Comparison of ENCODE assay signal across 15 cellular contexts in the genomic region with DNA sequence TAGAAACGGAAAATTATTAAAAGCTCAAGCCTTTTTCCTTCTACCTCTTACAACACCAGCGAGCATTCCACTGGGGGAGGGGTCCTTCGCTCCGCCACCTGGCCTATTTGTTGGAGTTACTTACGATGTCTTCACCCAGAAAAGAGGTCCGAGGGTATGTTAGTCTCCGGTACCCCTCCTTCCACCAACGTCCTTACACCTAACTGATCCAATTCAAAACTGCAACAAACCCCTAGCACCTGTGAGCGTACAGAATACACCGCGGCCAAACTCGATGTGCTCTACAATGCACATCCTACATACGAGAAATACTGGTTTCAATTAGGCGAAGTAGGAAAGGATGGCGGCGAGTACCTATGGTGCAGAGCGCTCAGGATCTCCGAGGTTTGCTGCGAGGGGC. TPM values are rescaled to one million over a fixed set of nuclear protein-coding genes. Genes with fewer than 3 reads are reported as not detected.
DNase-seq lines count a peak whose midpoint lies in the region; ATAC-seq and TF ChIP-seq lines count a peak whose summit lies in the region.
"Had no signal": no experiment of that assay in that cellular context is flagged by ENCODE, and none has a peak within 500 bp of the region (broad histone marks: within the 10 kb centered on the region; RNA-seq: fewer than 3 reads in every experiment).

No MANE protein-coding gene starts in this region.

- H3K27me3 Mint-ChIP-seq in brain (peaks cover 29% of the 10 kb centered on the region), T-cell (peaks cover 52 to 57% of the 10 kb centered on the region in 2 donors)

- H3K9me3 Mint-ChIP-seq in brain (no peaks in the 10 kb centered on the region), T-cell (no peaks in the 10 kb centered on the region)

- H4K5ac ChIP-seq in mesendoderm (ENCODE audit: low read length): no peak overlapping the region

- H2AFZ ChIP-seq in mammary epithelial cell (ENCODE audit: low read depth, low read length): no peak overlapping the region

- H3K18ac ChIP-seq in mesendoderm (ENCODE audit: low read length): no peak overlapping the region

- H3K9me3 ChIP-seq in breast epithelium (no peaks in the 10 kb centered on the region), mammary epithelial cell (replicated peaks; ENCODE audit: insufficient read depth, low read length) (peaks cover 2% of the 10 kb centered on the region), tibial nerve (no peaks in the 10 kb centered on the region)

- H3K9ac ChIP-seq in mammary epithelial cell (ENCODE audit: insufficient read depth, low read length): no peak overlapping the region
- H3K9ac ChIP-seq in mesendoderm (ENCODE audit: low read length): peak overlapping the region; percentile 7
- H3K9ac ChIP-seq: BLaER1 treated with 17β-estradiol and CSF1 and Interleukin-3, amounts not matched to agents 10 nM and 100 nM had no signal

- no peak overlapping the region for H2AK5ac ChIP-seq in mesendoderm (ENCODE audit: low read length)

- no peak for TF ChIP-seq POLR2A in breast epithelium (IDR thresholded peaks at IDR 0.05)
- no peak for TF ChIP-seq POLR2A in tibial nerve (IDR thresholded peaks at IDR 0.05)

- H3K4me1 ChIP-seq in breast epithelium: peaks cover 11% of the 10 kb centered on the region in 2 donors
- no peaks in the 10 kb centered on the region for H3K4me1 ChIP-seq in mammary epithelial cell (ENCODE audit: insufficient read depth, low read length)
- no peaks in the 10 kb centered on the region for H3K4me1 ChIP-seq in mesendoderm (ENCODE audit: control insufficient read depth, low read depth, low read length)
- H3K4me1 ChIP-seq in tibial nerve: peaks cover 0 to 52% (median 16%) of the 10 kb centered on the region in 4 donors

- in situ Hi-C loops in mammary epithelial cell (cut with MboI; ENCODE audit: low sequenced_read_pairs in 2 of 2): no loop called here

- H3K4me1 Mint-ChIP-seq in brain (peaks cover 13% of the 10 kb centered on the region), T-cell (peaks cover 10 to 23% (median 22%) of the 10 kb centered on the region in 3 donors)

- no peak overlapping the region for H2BK5ac ChIP-seq in mesendoderm (ENCODE audit: low read length)

- peak overlapping the region; percentile 89 to 96 (median 94) for H3K4me3 Mint-ChIP-seq in brain
- H3K4me3 Mint-ChIP-seq in T-cell: peak overlapping the region in 1 of 3 donors; percentile 65
- H3K4me3 Mint-ChIP-seq: stimulated activated effector memory CD8-positive, alpha-beta T cell treated with anti-CD3 and anti-CD28 coated beads, Interleukin-12 subunit alpha, Interleukin-12 subunit beta, amount 100 ng/mL, for 72 hours had no signal

- no peak overlapping the region for H3K56ac ChIP-seq in mesendoderm (ENCODE audit: low read length)

- DNase-seq in breast epithelium (ENCODE audit: low spot score in 2 of 2) (no peak), mammary epithelial cell (no peak), mesendoderm (peak; percentile 10), tibial nerve (ENCODE audit: low spot score in 2 of 2) (no peak), T-helper 1 cell (no peak), T-cell (no peak)
- DNase-seq in stimulated activated CD4-positive, alpha-beta T cell treated with anti-CD3 and anti-CD28 coated beads, Interleukin-4, amount 100 ng/mL, for 1 hour: no peak
- DNase-seq: activated naive CD4-positive, alpha-beta T cell; HCEC 1CT; NK-92 treated with Interleukin-12 subunit alpha and Interleukin-12 subunit beta, amount 100 ng/mL, for 24 hours had no signal

- dilution Hi-C loops in mammary epithelial cell (cut with HindIII; ENCODE audit: low sequenced_read_pairs): no loop called here

- H3K36me3 ChIP-seq in breast epithelium (no peaks in the 10 kb centered on the region), mammary epithelial cell (ENCODE audit: insufficient read depth, low read length) (no peaks in the 10 kb centered on the region), mesendoderm (ENCODE audit: control insufficient read depth, insufficient read depth, low read length) (no peaks in the 10 kb centered on the region), tibial nerve (no peaks in the 10 kb centered on the region)
- H3K36me3 ChIP-seq: BLaER1 treated with 17β-estradiol and CSF1 and Interleukin-3, amounts not matched to agents 10 nM and 100 nM had no signal

- H3K36me3 Mint-ChIP-seq in brain (peaks cover 4% of the 10 kb centered on the region), T-cell (no peaks in the 10 kb centered on the region)
- H3K36me3 Mint-ChIP-seq: stimulated activated effector memory CD8-positive, alpha-beta T cell treated with anti-CD3 and anti-CD28 coated beads, Interleukin-12 subunit alpha, Interleukin-12 subunit beta, amount 100 ng/mL, for 72 hours had no signal

- H3K79me2 ChIP-seq in mammary epithelial cell (ENCODE audit: insufficient read depth, low read length) (no peaks in the 10 kb centered on the region), mesendoderm (ENCODE audit: control insufficient read depth, insufficient read depth, low read length) (no peaks in the 10 kb centered on the region)

- no peak overlapping the region for H4K8ac ChIP-seq in mesendoderm (ENCODE audit: low read depth, low read length)

- peaks cover 3 to 64% of the 10 kb centered on the region in 2 donors for H3K27me3 ChIP-seq in breast epithelium
- H3K27me3 ChIP-seq in mammary epithelial cell (ENCODE audit: insufficient read depth, low read length): peaks cover 45% of the 10 kb centered on the region
- peaks cover 11% of the 10 kb centered on the region for H3K27me3 ChIP-seq in mesendoderm (ENCODE audit: insufficient read depth, low read length, poor library complexity)
- H3K27me3 ChIP-seq in tibial nerve: peaks cover 0 to 79% of the 10 kb centered on the region in 2 donors
- H3K27me3 ChIP-seq: BLaER1 treated with 17β-estradiol and CSF1 and Interleukin-3, amounts not matched to agents 10 nM and 100 nM had no signal

- peak overlapping the region; percentile 4 to 65 (median 41) for H3K4me3 ChIP-seq in breast epithelium
- H3K4me3 ChIP-seq in mammary epithelial cell (replicated peaks in 1 of 3; ENCODE audit: insufficient read depth in 1 of 3, low read depth in 2 of 3, low read length in 3 of 3): no peak overlapping the region
- peak overlapping the region; percentile 3 for H3K4me3 ChIP-seq in mesendoderm (ENCODE audit: low read length)
- H3K4me3 ChIP-seq in tibial nerve: peak overlapping the region in 3 of 4 donors; percentile 38 to 52 (median 48)
- H3K4me3 ChIP-seq: BLaER1 treated with 17β-estradiol and CSF1 and Interleukin-3, amounts not matched to agents 10 nM and 100 nM had no signal

- intact Hi-C loops in breast epithelium (cut with DNase I; ENCODE audit: low total_unique reads) (no loop called here), mammary epithelial cell (cut with micrococcal nuclease) (no loop called here)

- no peak for TF ChIP-seq EP300 in tibial nerve (IDR thresholded peaks at IDR 0.05)

- no peak overlapping the region for H3K23ac ChIP-seq in mesendoderm (ENCODE audit: low read length)

- CTCF ChIA-PET in mammary epithelial cell (lab: Charles Lee; ENCODE audit: low non-redundant PET): no interaction called here
- CTCF ChIA-PET in T-cell (lab: Charles Lee): no interaction called here

- TF ChIP-seq CTCF in breast epithelium (IDR thresholded peaks at IDR 0.05): no peak
- no peak for TF ChIP-seq CTCF in mammary epithelial cell (conservative IDR thresholded peaks at IDR 0.05 in 1 of 2, IDR thresholded peaks at IDR 0.05 in 1 of 2; ENCODE audit: extremely low read depth in 1 of 2, insufficient read depth in 1 of 2, low read depth in 1 of 2, low read length in 2 of 2)
- no peak for TF ChIP-seq CTCF in brain (conservative IDR thresholded peaks at IDR 0.05)
- TF ChIP-seq CTCF in tibial nerve (IDR thresholded peaks at IDR 0.05): no peak

- H3K4ac ChIP-seq in mesendoderm (ENCODE audit: low read depth, low read length): no peak overlapping the region

- H3K79me1 ChIP-seq in mesendoderm (ENCODE audit: low read length): no peaks in the 10 kb centered on the region

- 13% methylated on average over 16 of the region's 19 CpGs for WGBS in mammary epithelial cell (ENCODE audit: low coverage, missing lambda C conversion rate)
- no CpG with 5 or more reads among the region's 19 CpGs for WGBS in mesendoderm (ENCODE audit: extremely low coverage, insufficient coverage, low lambda C conversion rate)
- WGBS in tibial nerve, 2 donors: 5% methylated on average over 19 of the region's 19 CpGs

- no peak for ATAC-seq in T-cell (replicated peaks in 1 of 4)
- ATAC-seq: stimulated activated effector memory CD8-positive, alpha-beta T cell treated with anti-CD3 and anti-CD28 coated beads, Interleukin-12 subunit alpha, Interleukin-12 subunit beta, amount 100 ng/mL, for 72 hours had no signal

- no peak overlapping the region for H3K4me2 ChIP-seq in mammary epithelial cell (ENCODE audit: insufficient read depth, low read depth, low read length)
- peak overlapping the region; percentile 67 for H3K4me2 ChIP-seq in mesendoderm (ENCODE audit: low read length)
- H3K4me2 ChIP-seq: BLaER1 treated with 17β-estradiol and CSF1 and Interleukin-3, amounts not matched to agents 10 nM and 100 nM had no signal

- no peak overlapping the region for H3K27ac ChIP-seq in breast epithelium
- no peak overlapping the region for H3K27ac ChIP-seq in mammary epithelial cell (ENCODE audit: insufficient read depth, low read depth, low read length)
- H3K27ac ChIP-seq in mesendoderm (ENCODE audit: low read depth, low read length): no peak overlapping the region
- no peak overlapping the region for H3K27ac ChIP-seq in tibial nerve
- H3K27ac ChIP-seq: BLaER1 treated with 17β-estradiol and CSF1 and Interleukin-3, amounts not matched to agents 10 nM and 100 nM had no signal

- H2BK120ac ChIP-seq in mesendoderm (ENCODE audit: low read depth, low read length): no peak overlapping the region

- no peaks in the 10 kb centered on the region for H4K20me1 ChIP-seq in mammary epithelial cell (ENCODE audit: insufficient read depth, low read length)
- H4K20me1 ChIP-seq: BLaER1 treated with 17β-estradiol and CSF1 and Interleukin-3, amounts not matched to agents 10 nM and 100 nM had no signal

- peak overlapping the region; percentile 36 to 98 (median 80) for H3K27ac Mint-ChIP-seq in brain
- H3K27ac Mint-ChIP-seq in T-cell: no peak overlapping the region
- H3K27ac Mint-ChIP-seq: stimulated activated effector memory CD8-positive, alpha-beta T cell treated with anti-CD3 and anti-CD28 coated beads, Interleukin-12 subunit alpha, Interleukin-12 subunit beta, amount 100 ng/mL, for 72 hours had no signal

- no TSS peak for BruUV-seq in mammary epithelial cell (replicated peaks; lab: Mats Ljungman, UMichigan)

- H2BK15ac ChIP-seq in mesendoderm (replicated peaks; ENCODE audit: low read depth): no peak overlapping the region

- POLR2A ChIA-PET in T-cell (lab: Charles Lee): no interaction called here

RNA-seq across cellular contexts. Expression of a gene that starts 1.0 kb away (rescaled TPM):
- total RNA-seq in breast epithelium: under 1 TPM in 2 of 3 donors, not detected in 1; 0.33 to 0.59 TPM
- total RNA-seq in mammary epithelial cell: not detected
- polyA plus RNA-seq in mammary epithelial cell: not detected
- not detected for polyA minus RNA-seq in mammary epithelial cell
- 1.6 TPM for polyA plus RNA-seq in brain (ENCODE audit: insufficient read depth, low read depth, low replicate concordance)
- 0.31 TPM for polyA plus RNA-seq in mesendoderm (2013, experiment 1 of 2)
- 0.32 TPM for polyA plus RNA-seq in mesendoderm (2013, experiment 2 of 2)
- not detected for total RNA-seq in tibial nerve
- not detected for total RNA-seq in T-cell
- total RNA-seq: fibroblast of villous mesenchyme, pulmonary artery endothelial cell had no signal

Comparison
In these comparisons a context has a peak if more than half of its experiments do, and no peak if none do; other contexts are left out.
1. H3K4me3 ChIP-seq: peak in breast epithelium (3 of 3), mesendoderm (single experiment) and tibial nerve (3 of 4); none in mammary epithelial cell (0 of 3).
2. H3K27ac Mint-ChIP-seq: peak in brain (5 of 5); none in T-cell (0 of 2).